ENCODE assay signal across 12 cellular contexts in the genomic region with DNA sequence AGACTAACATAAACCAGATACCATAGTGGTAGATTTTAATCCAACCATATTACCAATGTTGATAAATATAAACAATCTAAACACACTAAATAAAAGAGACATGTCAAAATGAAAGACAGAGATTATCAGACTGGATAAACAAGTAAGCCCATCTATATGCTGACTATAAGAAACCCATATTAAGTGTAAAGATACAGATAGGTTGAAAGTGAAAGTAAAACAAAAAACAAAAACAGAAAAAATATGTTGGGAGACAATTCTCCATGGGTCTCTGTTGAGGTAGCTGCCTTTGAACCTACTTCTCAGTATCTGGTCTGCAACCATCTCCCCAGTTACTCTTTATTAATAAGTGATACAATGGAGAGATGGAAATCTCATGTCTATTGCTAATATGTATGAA. TPM values are rescaled to one million over a fixed set of nuclear protein-coding genes. Genes with fewer than 3 reads are reported as not detected.
A peak's percentile ranks its signal among the peaks of the same experiment; 100 is the strongest.
DNase-seq lines count a peak whose midpoint lies in the region; ATAC-seq and TF ChIP-seq lines count a peak whose summit lies in the region.
"Had no signal": no experiment of that assay in that cellular context is flagged by ENCODE, and none has a peak within 500 bp of the region (broad histone marks: within the 10 kb centered on the region; RNA-seq: fewer than 3 reads in every experiment).

No MANE protein-coding gene starts in this region.

- H3K27me3 ChIP-seq in GM23248 (replicated peaks; ENCODE audit: insufficient read depth) = no peaks in the 10 kb centered on the region
- no peaks in the 10 kb centered on the region for H3K27me3 ChIP-seq in left lung
- no peaks in the 10 kb centered on the region for H3K27me3 ChIP-seq in neural progenitor cell

- H3K4me3 ChIP-seq in GM23248 (peak overlapping the region; percentile 57), left lung (no peak overlapping the region), neural progenitor cell (no peak overlapping the region)

- H2AFZ ChIP-seq in GM23248 (peak overlapping the region; percentile 4; the same call in 1 of the 2 replicates), neural progenitor cell (replicated peaks) (no peak overlapping the region)

- DNase-seq in ACHN (peak; percentile 23), GM23248 (peak; percentile 16), left lung (no peak), neural progenitor cell (ENCODE audit: low spot score) (no peak), SIG-M5 treated with dmso at 0.1 percent for 504 hours (lab: John Stamatoyannopoulos, UW; ENCODE audit: unreplicated experiment) (no peak), GM10248 (ENCODE audit: extremely low spot score) (no peak)
- DNase-seq in activated T-helper 2 cell treated with anti-CD3 and anti-CD28 coated beads, Interferon-gamma antibody, Interleukin-2, Interleukin-4, amounts not matched to agents 10 μg/mL and 5 μg/mL and 100 μg/mL, durations not matched to agents 14 hours and 24 hours and 36 hours (ENCODE audit: low spot score) = no peak
- DNase-seq: aorta, NCI-H2081 treated with DMSO at 0.1 percent for 48 hours, RPMI8226 had no signal

- in situ Hi-C loops in ACHN (cut with HindIII; ENCODE audit: low pct_ligation_motif_present, low pct_unique_long_range_greater_than_20kb, low sequenced_read_pairs) = no loop called here
- in situ Hi-C loops in GM23248 (cut with MboI) = no loop called here

- H3K4me3 Mint-ChIP-seq in activated T-helper 2 cell treated with anti-CD3 and anti-CD28 coated beads, Interferon-gamma antibody, Interleukin-2, Interleukin-4, amounts not matched to agents 10 μg/mL and 5 μg/mL and 100 μg/mL, durations not matched to agents 14 hours and 24 hours and 36 hours (ENCODE audit: low read depth) = peak overlapping the region; percentile 5
- H3K4me3 Mint-ChIP-seq in neural progenitor cell = no peak overlapping the region
- H3K4me3 Mint-ChIP-seq: neural crest cell had no signal

- H3K9ac ChIP-seq in GM23248 (peak overlapping the region; percentile 36), neural progenitor cell (no peak overlapping the region)

- H3K9me3 ChIP-seq in GM23248 (ENCODE audit: low read depth) = no peaks in the 10 kb centered on the region
- H3K9me3 ChIP-seq in left lung = peaks cover 0 to 10% of the 10 kb centered on the region in 2 donors
- peaks cover 6% of the 10 kb centered on the region for H3K9me3 ChIP-seq in neural progenitor cell (ENCODE audit: low read depth)

- peaks cover 29% of the 10 kb centered on the region for H3K9me3 Mint-ChIP-seq in activated T-helper 2 cell treated with anti-CD3 and anti-CD28 coated beads, Interferon-gamma antibody, Interleukin-2, Interleukin-4, amounts not matched to agents 10 μg/mL and 5 μg/mL and 100 μg/mL, durations not matched to agents 14 hours and 24 hours and 36 hours
- peaks cover 32% of the 10 kb centered on the region for H3K9me3 Mint-ChIP-seq in neural progenitor cell

- CTCF ChIA-PET in GM10248 (lab: Yijun Ruan, JAX) = interaction anchor here (1.1 to 1.8 kb wide), 3 partner anchors 17 to 203 kb away, joined by 4 to 7 read pairs (median 4); a partner anchor contains a TSS

- H3K27ac ChIP-seq in GM23248 (no peak overlapping the region), left lung (no peak overlapping the region), neural progenitor cell (no peak overlapping the region)

- H3K36me3 Mint-ChIP-seq in activated T-helper 2 cell treated with anti-CD3 and anti-CD28 coated beads, Interferon-gamma antibody, Interleukin-2, Interleukin-4, amounts not matched to agents 10 μg/mL and 5 μg/mL and 100 μg/mL, durations not matched to agents 14 hours and 24 hours and 36 hours (ENCODE audit: low read depth) = peaks cover 36% of the 10 kb centered on the region
- H3K36me3 Mint-ChIP-seq in neural progenitor cell = peaks cover 40% of the 10 kb centered on the region

- POLR2A ChIA-PET in GM10248 (lab: Yijun Ruan, JAX) = no interaction called here

- no peaks in the 10 kb centered on the region for H3K9me2 ChIP-seq in GM23248 (ENCODE audit: insufficient read depth)

- peak overlapping the region; percentile 77 for H3K4me2 ChIP-seq in GM23248 (ENCODE audit: unreplicated experiment)
- no peak overlapping the region for H3K4me2 ChIP-seq in neural progenitor cell

- TF ChIP-seq CTCF in left lung (IDR thresholded peaks at IDR 0.05) (no peak), neural progenitor cell (IDR thresholded peaks at IDR 0.05) (no peak), GM10248 (IDR thresholded peaks at IDR 0.05; ENCODE audit: control extremely low read depth, extremely low read depth, low read depth, missing control alignments) (no peak)

- intact Hi-C loops in activated T-helper 2 cell treated with anti-CD3 and anti-CD28 coated beads, Interferon-gamma antibody, Interleukin-2, Interleukin-4, amounts not matched to agents 10 μg/mL and 5 μg/mL and 100 μg/mL, durations not matched to agents 14 hours and 24 hours and 36 hours (cut with micrococcal nuclease) = no loop called here
- intact Hi-C loops in left lung (cut with DNase I) = no loop called here

- H3K79me2 ChIP-seq in GM23248 (ENCODE audit: insufficient read depth) = peaks cover 100% of the 10 kb centered on the region
- peaks cover 34% of the 10 kb centered on the region for H3K79me2 ChIP-seq in neural progenitor cell (ENCODE audit: low read depth)

- no peaks in the 10 kb centered on the region for H3K27me3 Mint-ChIP-seq in activated T-helper 2 cell treated with anti-CD3 and anti-CD28 coated beads, Interferon-gamma antibody, Interleukin-2, Interleukin-4, amounts not matched to agents 10 μg/mL and 5 μg/mL and 100 μg/mL, durations not matched to agents 14 hours and 24 hours and 36 hours (ENCODE audit: low read depth)
- no peaks in the 10 kb centered on the region for H3K27me3 Mint-ChIP-seq in neural progenitor cell (ENCODE audit: insufficient read depth, low read depth)

- H4K20me1 ChIP-seq in GM23248 (ENCODE audit: insufficient read depth) (no peaks in the 10 kb centered on the region), neural progenitor cell (ENCODE audit: low read depth) (no peaks in the 10 kb centered on the region)

- H3K27ac Mint-ChIP-seq in activated T-helper 2 cell treated with anti-CD3 and anti-CD28 coated beads, Interferon-gamma antibody, Interleukin-2, Interleukin-4, amounts not matched to agents 10 μg/mL and 5 μg/mL and 100 μg/mL, durations not matched to agents 14 hours and 24 hours and 36 hours = no peak overlapping the region
- no peak overlapping the region for H3K27ac Mint-ChIP-seq in neural progenitor cell

- H3K4me1 Mint-ChIP-seq in activated T-helper 2 cell treated with anti-CD3 and anti-CD28 coated beads, Interferon-gamma antibody, Interleukin-2, Interleukin-4, amounts not matched to agents 10 μg/mL and 5 μg/mL and 100 μg/mL, durations not matched to agents 14 hours and 24 hours and 36 hours (ENCODE audit: low read depth) = peaks cover 17% of the 10 kb centered on the region
- no peaks in the 10 kb centered on the region for H3K4me1 Mint-ChIP-seq in neural progenitor cell
- H3K4me1 Mint-ChIP-seq: neural crest cell had no signal

- peaks cover 30% of the 10 kb centered on the region for H3K4me1 ChIP-seq in GM23248 (ENCODE audit: insufficient read depth)
- H3K4me1 ChIP-seq in left lung = peaks cover 18 to 25% of the 10 kb centered on the region in 2 donors
- no peaks in the 10 kb centered on the region for H3K4me1 ChIP-seq in neural progenitor cell

- H3K36me3 ChIP-seq in GM23248 (ENCODE audit: low read depth) (peaks cover 8% of the 10 kb centered on the region), left lung (peaks cover 0 to 7% of the 10 kb centered on the region in 2 donors), neural progenitor cell (no peaks in the 10 kb centered on the region)

- peak; percentile 14 for ATAC-seq in left lung
- ATAC-seq in GM21619 (IDR thresholded peaks at IDR 0.05; ENCODE audit: unreplicated experiment) = no peak

- H3F3A ChIP-seq in GM23248 (ENCODE audit: insufficient read depth) (no peaks in the 10 kb centered on the region; the same call in 1 of the 2 replicates), neural progenitor cell (ENCODE audit: low read depth) (no peaks in the 10 kb centered on the region)

RNA-seq across cellular contexts. Expression of a gene that starts 21.2 kb away (rescaled TPM):
- total RNA-seq in GM23248 (2014; rRNA removed; shearing (Covaris generic)) = 25.1 and 31.7 TPM in 2 replicates
- polyA plus RNA-seq in GM23248 (2016; fragmentation: Nextera tagmentation; extraction: Ambion mirVana) = 24.0 and 25.0 TPM in 2 replicates
- total RNA-seq in activated T-helper 2 cell treated with anti-CD3 and anti-CD28 coated beads, Interferon-gamma antibody, Interleukin-2, Interleukin-4, amounts not matched to agents 10 μg/mL and 5 μg/mL and 100 μg/mL, durations not matched to agents 14 hours and 24 hours and 36 hours = 19.4 and 23.8 TPM in 2 replicates
- total RNA-seq in left lung (10 to 100 TPM; 29.3 to 35.4 TPM), neural progenitor cell (ENCODE audit: low replicate concordance) (14.0 and 23.5 TPM in 2 replicates)

Comparison
In these comparisons a context has a peak if more than half of its experiments do, and no peak if none do; other contexts are left out.
1. DNase-seq: peak in ACHN (single experiment) and GM23248 (single experiment); none in activated T-helper 2 cell treated with anti-CD3 and anti-CD28 coated beads, Interferon-gamma antibody, Interleukin-2, Interleukin-4, amounts not matched to agents 10 μg/mL and 5 μg/mL and 100 μg/mL, durations not matched to agents 14 hours and 24 hours and 36 hours (single experiment), left lung (0 of 2), neural progenitor cell (single experiment), SIG-M5 treated with dmso at 0.1 percent for 504 hours (single experiment) and GM10248 (single experiment).